25 cellular contexts compared by ENCODE assay signal in genomic region chr11:125295922-125296321, GRCh38.
"Had no signal": no experiment of that assay in that cellular context is flagged by ENCODE, and none has a peak within 500 bp of the region (broad histone marks: within the 10 kb centered on the region; RNA-seq: fewer than 3 reads in every experiment).

No MANE protein-coding gene starts in this region.

- H3K9me3 Mint-ChIP-seq: activated naive CD4-positive, alpha-beta T cell treated with anti-CD3 and anti-CD28 coated beads, Interleukin-2, amount 50 U/mL, for 24 hours; activated naive CD8-positive, alpha-beta T cell treated with anti-CD3 and anti-CD28 coated beads, Interleukin-2, amount 50 U/mL, for 24 hours; activated T-helper 2 cell treated with anti-CD3 and anti-CD28 coated beads, Interferon-gamma antibody, Interleukin-2, Interleukin-4, amounts not matched to agents 10 μg/mL and 5 μg/mL and 100 μg/mL, durations not matched to agents 14 hours and 24 hours and 36 hours; central memory CD8-positive, alpha-beta T cell; dendritic cell treated with granulocyte-macrophage colony-stimulating factor and Interleukin-4, amounts not matched to agents 40 ng/mL and 50 ng/mL, for 4 days; endodermal cell; naive thymus-derived CD4-positive, alpha-beta T cell; neural crest cell; stimulated activated naive B cell treated with anti-CD40 and anti-IgM and Interleukin-4, amounts not matched to agents 10 μg/mL and 1 μg/mL and 100 μg/mL, for 72 hours had no signal

- H3K36me3 ChIP-seq: breast epithelium, esophagus muscularis mucosa, right lobe of liver, suprapubic skin, transverse colon had no signal

- H3K27me3 ChIP-seq: breast epithelium, esophagus muscularis mucosa, right lobe of liver, suprapubic skin, transverse colon had no signal

- H3K36me3 Mint-ChIP-seq: activated CD8-positive, alpha-beta memory T cell treated with anti-CD3 and anti-CD28 coated beads, Interleukin-2, amount 10 ng/mL, durations not matched to agents 7 days and 5 days; activated naive CD4-positive, alpha-beta T cell treated with anti-CD3 and anti-CD28 coated beads, Interleukin-2, amount 50 U/mL, for 24 hours; naive thymus-derived CD4-positive, alpha-beta T cell; stimulated activated naive B cell treated with anti-CD40 and anti-IgM and Interleukin-4, amounts not matched to agents 10 μg/mL and 1 μg/mL and 100 μg/mL, for 72 hours had no signal

- H3K4me3 ChIP-seq: breast epithelium, esophagus muscularis mucosa, right lobe of liver, suprapubic skin, transverse colon had no signal

- H3K27ac ChIP-seq: breast epithelium, esophagus muscularis mucosa, parathyroid adenoma, right lobe of liver, suprapubic skin, transverse colon had no signal

- H3K4me3 Mint-ChIP-seq: activated CD4-positive, alpha-beta T cell treated with anti-CD3 and anti-CD28 coated beads for 36 hours; activated CD8-positive, alpha-beta memory T cell treated with anti-CD3 and anti-CD28 coated beads, Interleukin-2, amount 10 ng/mL, durations not matched to agents 7 days and 5 days; activated CD8-positive, alpha-beta T cell treated with anti-CD3 and anti-CD28 coated beads, Interleukin-2, amount 10 ng/mL, durations not matched to agents 7 days and 5 days; activated naive CD4-positive, alpha-beta T cell treated with anti-CD3 and anti-CD28 coated beads, Interleukin-2, amount 50 U/mL, for 24 hours; activated naive CD8-positive, alpha-beta T cell treated with anti-CD3 and anti-CD28 coated beads, Interleukin-2, amount 50 U/mL, for 24 hours; central memory CD8-positive, alpha-beta T cell; dendritic cell treated with granulocyte-macrophage colony-stimulating factor and Interleukin-4, amounts not matched to agents 40 ng/mL and 50 ng/mL, for 4 days; endodermal cell; naive thymus-derived CD4-positive, alpha-beta T cell; neural crest cell; stimulated activated naive B cell treated with anti-CD40 and anti-IgM and Interleukin-4, amounts not matched to agents 10 μg/mL and 1 μg/mL and 100 μg/mL, for 72 hours had no signal

- DNase-seq: activated CD4-positive, alpha-beta T cell treated with anti-CD3 and anti-CD28 coated beads for 36 hours; activated CD4-positive, CD25-positive, alpha-beta regulatory T cell; activated CD8-positive, alpha-beta memory T cell treated with anti-CD3 and anti-CD28 coated beads, Interleukin-2, amount 10 ng/mL, durations not matched to agents 7 days and 5 days; activated CD8-positive, alpha-beta T cell treated with anti-CD3 and anti-CD28 coated beads, Interleukin-2, amount 10 ng/mL, durations not matched to agents 7 days and 5 days; activated naive CD8-positive, alpha-beta T cell treated with anti-CD3 and anti-CD28 coated beads, Interleukin-2, amount 50 U/mL, for 24 hours; activated T-cell treated with anti-CD3 and anti-CD28 coated beads, Interleukin-2, amount 50 U/mL, for 48 hours; amygdala; endodermal cell; foreskin melanocyte; midbrain; naive thymus-derived CD4-positive, alpha-beta T cell; right lobe of liver; stimulated activated CD4-positive, alpha-beta T cell treated with anti-CD3 and anti-CD28 coated beads, Interleukin-15, amount 100 ng/mL, for 24 hours; stimulated activated CD4-positive, alpha-beta T cell treated with anti-CD3 and anti-CD28 coated beads, Interleukin-2, amount 100 ng/mL, for 24 hours; stimulated activated naive B cell treated with anti-CD40 and anti-IgM and Interleukin-4, amounts not matched to agents 10 μg/mL and 1 μg/mL and 100 μg/mL, for 72 hours; transverse colon had no signal

- H3K4me1 Mint-ChIP-seq: activated CD4-positive, alpha-beta T cell treated with anti-CD3 and anti-CD28 coated beads for 36 hours; activated CD8-positive, alpha-beta memory T cell treated with anti-CD3 and anti-CD28 coated beads, Interleukin-2, amount 10 ng/mL, durations not matched to agents 7 days and 5 days; activated naive CD4-positive, alpha-beta T cell treated with anti-CD3 and anti-CD28 coated beads, Interleukin-2, amount 50 U/mL, for 24 hours; activated naive CD8-positive, alpha-beta T cell treated with anti-CD3 and anti-CD28 coated beads, Interleukin-2, amount 50 U/mL, for 24 hours; central memory CD8-positive, alpha-beta T cell; naive thymus-derived CD4-positive, alpha-beta T cell; stimulated activated naive B cell treated with anti-CD40 and anti-IgM and Interleukin-4, amounts not matched to agents 10 μg/mL and 1 μg/mL and 100 μg/mL, for 72 hours had no signal

- H3K9me3 ChIP-seq: breast epithelium, esophagus muscularis mucosa, right lobe of liver, suprapubic skin, transverse colon had no signal

- H3K27ac Mint-ChIP-seq: activated CD4-positive, alpha-beta T cell treated with anti-CD3 and anti-CD28 coated beads for 36 hours; activated CD8-positive, alpha-beta memory T cell treated with anti-CD3 and anti-CD28 coated beads, Interleukin-2, amount 10 ng/mL, durations not matched to agents 7 days and 5 days; activated CD8-positive, alpha-beta T cell treated with anti-CD3 and anti-CD28 coated beads, Interleukin-2, amount 10 ng/mL, durations not matched to agents 7 days and 5 days; activated naive CD4-positive, alpha-beta T cell treated with anti-CD3 and anti-CD28 coated beads, Interleukin-2, amount 50 U/mL, for 24 hours; activated naive CD8-positive, alpha-beta T cell treated with anti-CD3 and anti-CD28 coated beads, Interleukin-2, amount 50 U/mL, for 24 hours; activated T-helper 2 cell treated with anti-CD3 and anti-CD28 coated beads, Interferon-gamma antibody, Interleukin-2, Interleukin-4, amounts not matched to agents 10 μg/mL and 5 μg/mL and 100 μg/mL, durations not matched to agents 14 hours and 24 hours and 36 hours; dendritic cell treated with granulocyte-macrophage colony-stimulating factor and Interleukin-4, amounts not matched to agents 40 ng/mL and 50 ng/mL, for 4 days; endodermal cell; naive thymus-derived CD4-positive, alpha-beta T cell; stimulated activated naive B cell treated with anti-CD40 and anti-IgM and Interleukin-4, amounts not matched to agents 10 μg/mL and 1 μg/mL and 100 μg/mL, for 72 hours had no signal

- H3K4me1 ChIP-seq: breast epithelium, right lobe of liver, suprapubic skin had no signal
